ENCODE assay signal across 8 cellular contexts in genomic region chr16:30787613-30788378, GRCh38. TPM values are rescaled to one million over a fixed set of nuclear protein-coding genes. Genes with fewer than 3 reads are reported as not detected.
DNase-seq lines count a peak whose midpoint lies in the region; ATAC-seq and TF ChIP-seq lines count a peak whose summit lies in the region.

No MANE protein-coding gene starts in this region.

- peak overlapping the region; percentile 75 to 94 (median 92) for H3K4me3 Mint-ChIP-seq in naive B cell

- no peaks in the 10 kb centered on the region for H3K9me2 ChIP-seq in Loucy (replicated peaks; ENCODE audit: low read depth, low read length)

- CTCF ChIA-PET in AG04450 (lab: Charles Lee), result interaction anchor here (1.5 kb wide), 1 partner anchor 57 kb away, joined by 4 read pairs; no protein-coding TSS in a partner anchor

- H3K27ac ChIP-seq in AG04450 (ENCODE audit: low read depth, low read length), result peak overlapping the region; percentile 73
- H3K27ac ChIP-seq in duodenal mucosa (ENCODE audit: low read depth, low read length), result peak overlapping the region; percentile 36

- H4K20me1 ChIP-seq in Loucy (ENCODE audit: insufficient read depth, low read length, poor library complexity, severe bottlenecking), result no peaks in the 10 kb centered on the region

- peaks cover 18 to 30% (median 22%) of the 10 kb centered on the region in 3 donors for H3K4me1 Mint-ChIP-seq in naive B cell

- POLR2A ChIA-PET in AG04450 (lab: Yijun Ruan, JAX), result interaction anchor here (0.7 to 3.0 kb wide), 6 partner anchors 10 to 87 kb away, joined by 3 to 70 read pairs (median 4); partner anchors contain the start of gene PHKG2

- H3K4me2 ChIP-seq in Loucy (ENCODE audit: low read depth, low read length, poor library complexity, severe bottlenecking), result peak overlapping the region; percentile 84

- H3F3A ChIP-seq in Loucy (ENCODE audit: low read depth), result no peaks in the 10 kb centered on the region

- no peaks in the 10 kb centered on the region; the same call in 1 of the 2 replicates for H3K9me3 ChIP-seq in AG04450 (ENCODE audit: control insufficient read depth, insufficient read depth, low read length)
- H3K9me3 ChIP-seq in Loucy (ENCODE audit: insufficient read depth, low read depth, low read length), result no peaks in the 10 kb centered on the region
- H3K9me3 ChIP-seq in duodenal mucosa (ENCODE audit: control insufficient read depth in 1 of 2, low read length in 2 of 2), result no peaks in the 10 kb centered on the region

- no peaks in the 10 kb centered on the region for H3K9me3 Mint-ChIP-seq in naive B cell

- peak overlapping the region in 3 of 6 donors; percentile 57 to 81 (median 70) for H3K27ac Mint-ChIP-seq in naive B cell

- TF ChIP-seq CTCF in AG04450 (IDR thresholded peaks at IDR 0.05; ENCODE audit: low read depth, low read length) (no peak), Loucy (conservative IDR thresholded peaks at IDR 0.05; ENCODE audit: low read length) (no peak)

- H3K36me3 ChIP-seq in Loucy (ENCODE audit: insufficient read depth, low read length) (peaks cover 8% of the 10 kb centered on the region; the same call in 1 of the 2 replicates), duodenal mucosa (ENCODE audit: control insufficient read depth in 1 of 2, insufficient read depth in 2 of 2, low read length in 2 of 2) (peaks cover 5 to 10% of the 10 kb centered on the region in 2 donors)

- ATAC-seq in naive B cell (ENCODE audit: low read depth in 2 of 2) (no peak), GM21515 (IDR thresholded peaks at IDR 0.05; ENCODE audit: unreplicated experiment) (no peak), GM18498 (IDR thresholded peaks at IDR 0.05; ENCODE audit: unreplicated experiment) (no peak)

- H3K9ac ChIP-seq in Loucy (ENCODE audit: low read depth, low read length, poor library complexity, severe bottlenecking) (peak overlapping the region; percentile 84), duodenal mucosa (ENCODE audit: low read depth in 1 of 2, low read length in 2 of 2) (peak overlapping the region; percentile 80 to 90)

- peaks cover 0 to 3% (median 0%) of the 10 kb centered on the region in 3 donors for H3K27me3 Mint-ChIP-seq in naive B cell

- H3K27me3 ChIP-seq in AG04450 (ENCODE audit: control insufficient read depth, insufficient read depth, low read length), result no peaks in the 10 kb centered on the region
- H3K27me3 ChIP-seq in Loucy (ENCODE audit: insufficient read depth, low read length, poor library complexity, severe bottlenecking), result no peaks in the 10 kb centered on the region
- no peaks in the 10 kb centered on the region for H3K27me3 ChIP-seq in duodenal mucosa (ENCODE audit: control insufficient read depth in 1 of 2, insufficient read depth in 2 of 2, low read length in 2 of 2)

- DNase-seq in AG04450 (ENCODE audit: low read depth, low spot score) (no peak), naive B cell (no peak), GF-D8 (lab: John Stamatoyannopoulos, UW) (no peak), HPDE6-E6E7 (ENCODE audit: extremely low spot score) (no peak)

- peaks cover 23% of the 10 kb centered on the region for H3K79me2 ChIP-seq in Loucy (ENCODE audit: insufficient read depth, low read length)

- H3K36me3 Mint-ChIP-seq in naive B cell, result no peaks in the 10 kb centered on the region

- H2AFZ ChIP-seq in Loucy (ENCODE audit: low read length), result peak overlapping the region; percentile 97

- peaks cover 14% of the 10 kb centered on the region for H3K4me1 ChIP-seq in Loucy (ENCODE audit: insufficient read depth, low read length, poor library complexity, severe bottlenecking)
- peaks cover 11 to 17% of the 10 kb centered on the region in 2 donors for H3K4me1 ChIP-seq in duodenal mucosa (ENCODE audit: control insufficient read depth in 1 of 2, insufficient read depth in 2 of 2, low read length in 2 of 2)

- peak overlapping the region; percentile 90 for H3K4me3 ChIP-seq in AG04450 (ENCODE audit: low read depth, low read length)
- peak overlapping the region; percentile 79 for H3K4me3 ChIP-seq in Loucy (ENCODE audit: low read length, poor library complexity, severe bottlenecking)
- peak overlapping the region; percentile 88 to 91 for H3K4me3 ChIP-seq in duodenal mucosa (ENCODE audit: low read depth in 1 of 2, low read length in 2 of 2)

RNA-seq across cellular contexts. Expression of gene ZNF629, which starts 0.8 kb away (rescaled TPM):
- 5.1 and 8.0 TPM in 2 replicates for polyA plus RNA-seq in AG04450 (2011; rRNA removed)
- 9.5 and 9.9 TPM in 2 replicates for polyA minus RNA-seq in AG04450 (2011; rRNA and poly(A)+ RNA removed)
- polyA plus RNA-seq in naive B cell (ENCODE audit: low read depth in 6 of 6), result 1 to 10 TPM in 1 of 6 donors, under 1 TPM in 4, not detected in 1; 0.23 to 1.4 (median 0.45) TPM

RNA-seq across cellular contexts. Expression of gene RNF40, which starts 25.7 kb away (rescaled TPM):
- polyA plus RNA-seq in AG04450 (2011; rRNA removed), result 66.8 and 75.5 TPM in 2 replicates
- 108 and 117 TPM in 2 replicates for polyA minus RNA-seq in AG04450 (2011; rRNA and poly(A)+ RNA removed)
- polyA plus RNA-seq in naive B cell (ENCODE audit: low read depth in 6 of 6), result 10 to 100 TPM; 15.0 to 51.6 (median 28.8) TPM

RNA-seq across cellular contexts. Expression of gene CFAP119, which starts 25.9 kb away (rescaled TPM):
- polyA plus RNA-seq in AG04450 (2011; rRNA removed) (2.6 and 3.1 TPM in 2 replicates), naive B cell (ENCODE audit: low read depth in 6 of 6) (under 1 TPM; 0.16 to 0.88 (median 0.62) TPM)
- 1.9 and 3.6 TPM in 2 replicates for polyA minus RNA-seq in AG04450 (2011; rRNA and poly(A)+ RNA removed)

RNA-seq across cellular contexts. Expression of gene PHKG2, which starts 39.6 kb away (rescaled TPM):
- polyA plus RNA-seq in AG04450 (2011; rRNA removed) (21.7 and 26.0 TPM in 2 replicates), naive B cell (ENCODE audit: low read depth in 6 of 6) (10 to 100 TPM; 24.7 to 43.9 (median 29.8) TPM)
- 18.6 and 28.5 TPM in 2 replicates for polyA minus RNA-seq in AG04450 (2011; rRNA and poly(A)+ RNA removed)
